In genomic region chr7:136103545-136104268, GRCh38 we compare ENCODE assay signal across 15 cellular contexts.
DNase-seq lines count a peak whose midpoint lies in the region; ATAC-seq and TF ChIP-seq lines count a peak whose summit lies in the region.
"Had no signal": no experiment of that assay in that cellular context is flagged by ENCODE, and none has a peak within 500 bp of the region (broad histone marks: within the 10 kb centered on the region; RNA-seq: fewer than 3 reads in every experiment).

No MANE protein-coding gene starts in this region.

- H3K27ac Mint-ChIP-seq in stimulated activated memory B cell treated with anti-CD40 and anti-IgM and Interleukin-4, amounts not matched to agents 10 μg/mL and 1 μg/mL and 100 μg/mL, for 72 hours = no peak overlapping the region
- H3K27ac Mint-ChIP-seq in natural killer cell = no peak overlapping the region
- H3K27ac Mint-ChIP-seq: CD8-positive, alpha-beta T cell; H9 had no signal

- no peak for TF ChIP-seq POLR2A in body of pancreas (IDR thresholded peaks at IDR 0.05)

- H3K9me3 Mint-ChIP-seq in stimulated activated memory B cell treated with anti-CD40 and anti-IgM and Interleukin-4, amounts not matched to agents 10 μg/mL and 1 μg/mL and 100 μg/mL, for 72 hours = peaks cover 9% of the 10 kb centered on the region
- H3K9me3 Mint-ChIP-seq in natural killer cell = peaks cover 2 to 7% of the 10 kb centered on the region in 2 donors

- no peak overlapping the region for H3K4me3 Mint-ChIP-seq in stimulated activated memory B cell treated with anti-CD40 and anti-IgM and Interleukin-4, amounts not matched to agents 10 μg/mL and 1 μg/mL and 100 μg/mL, for 72 hours
- H3K4me3 Mint-ChIP-seq in natural killer cell = no peak overlapping the region
- H3K4me3 Mint-ChIP-seq: CD8-positive, alpha-beta T cell; H9 had no signal

- WGBS in body of pancreas, 2 donors = 46 to 73% methylated on average over 2 of the region's 2 CpGs

- no peaks in the 10 kb centered on the region for H3K36me3 ChIP-seq in body of pancreas (replicated peaks in 1 of 2; ENCODE audit: insufficient read depth in 1 of 2, low read depth in 2 of 2)
- H3K36me3 ChIP-seq: BLaER1 had no signal

- intact Hi-C loops in body of pancreas (cut with DNase I) = no loop called here
- intact Hi-C loops in natural killer cell (cut with micrococcal nuclease) = no loop called here
- intact Hi-C loops in Right ventricle myocardium inferior (cut with DNase I) = no loop called here

- H3K4me3 ChIP-seq in body of pancreas = no peak overlapping the region
- H3K4me3 ChIP-seq: BLaER1, GM12878 had no signal

- peak; percentile 75 for ATAC-seq in body of pancreas
- peak; percentile 31 for ATAC-seq in stimulated activated memory B cell treated with anti-CD40 and anti-IgM and Interleukin-4, amounts not matched to agents 10 μg/mL and 1 μg/mL and 100 μg/mL, for 72 hours
- no peak for ATAC-seq in natural killer cell
- no peak for ATAC-seq in omental fat pad (ENCODE audit: low FRiP score)
- ATAC-seq in Right ventricle myocardium inferior = no peak
- ATAC-seq in HG02798 (IDR thresholded peaks at IDR 0.05; ENCODE audit: poor library complexity, unreplicated experiment) = no peak
- ATAC-seq: CD8-positive, alpha-beta T cell had no signal

- no peaks in the 10 kb centered on the region for H3K4me1 Mint-ChIP-seq in stimulated activated memory B cell treated with anti-CD40 and anti-IgM and Interleukin-4, amounts not matched to agents 10 μg/mL and 1 μg/mL and 100 μg/mL, for 72 hours
- H3K4me1 Mint-ChIP-seq in natural killer cell = peaks cover 0 to 9% of the 10 kb centered on the region in 2 donors
- H3K4me1 Mint-ChIP-seq: H9 had no signal

- H3K27me3 ChIP-seq in body of pancreas = no peaks in the 10 kb centered on the region
- H3K27me3 ChIP-seq: BLaER1 had no signal

- H3K27me3 Mint-ChIP-seq in stimulated activated memory B cell treated with anti-CD40 and anti-IgM and Interleukin-4, amounts not matched to agents 10 μg/mL and 1 μg/mL and 100 μg/mL, for 72 hours = no peaks in the 10 kb centered on the region
- H3K27me3 Mint-ChIP-seq in natural killer cell (ENCODE audit: low read depth in 2 of 2) = no peaks in the 10 kb centered on the region

- peak overlapping the region; percentile 4; the same call in 1 of the 2 replicates for H3K27ac ChIP-seq in C4-2B
- peak overlapping the region in 3 of 4 donors; percentile 5 to 41 (median 36) for H3K27ac ChIP-seq in body of pancreas
- H3K27ac ChIP-seq: BLaER1 had no signal

- H3K9me3 ChIP-seq in body of pancreas = no peaks in the 10 kb centered on the region
- H3K9me3 ChIP-seq: BLaER1 had no signal

- peak; percentile 68 for DNase-seq in NCI-H69 (lab: John Stamatoyannopoulos, UW)
- no peak for DNase-seq in body of pancreas
- no peak for DNase-seq in natural killer cell
- no peak for DNase-seq in omental fat pad (ENCODE audit: low spot score)
- DNase-seq in Right ventricle myocardium inferior (ENCODE audit: missing footprints) = no peak
- DNase-seq: Calu3; CD8-positive, alpha-beta T cell; DND-41; GOT3; H9 had no signal

- peaks cover 6% of the 10 kb centered on the region for H3K4me1 ChIP-seq in body of pancreas
- H3K4me1 ChIP-seq: BLaER1 had no signal

- peaks cover 17% of the 10 kb centered on the region for H3K36me3 Mint-ChIP-seq in stimulated activated memory B cell treated with anti-CD40 and anti-IgM and Interleukin-4, amounts not matched to agents 10 μg/mL and 1 μg/mL and 100 μg/mL, for 72 hours
- no peaks in the 10 kb centered on the region for H3K36me3 Mint-ChIP-seq in natural killer cell
- H3K36me3 Mint-ChIP-seq: CD8-positive, alpha-beta T cell had no signal

- TF ChIP-seq CTCF in C4-2B (conservative IDR thresholded peaks at IDR 0.05) (no peak; the same call in 1 of the 2 replicates), body of pancreas (IDR thresholded peaks at IDR 0.05) (no peak), natural killer cell (IDR thresholded peaks at IDR 0.05) (no peak), omental fat pad (IDR thresholded peaks at IDR 0.05) (no peak)

Comparison
In these comparisons a context has a peak if more than half of its experiments do, and no peak if none do; other contexts are left out.
1. ATAC-seq: peak in body of pancreas (single experiment) and stimulated activated memory B cell treated with anti-CD40 and anti-IgM and Interleukin-4, amounts not matched to agents 10 μg/mL and 1 μg/mL and 100 μg/mL, for 72 hours (single experiment); none in natural killer cell (0 of 3), omental fat pad (single experiment), Right ventricle myocardium inferior (single experiment) and HG02798 (single experiment).